ENCODE assay signal across 23 cellular contexts in genomic region chr15:101368868-101369642, GRCh38.
DNase-seq lines count a peak whose midpoint lies in the region; ATAC-seq and TF ChIP-seq lines count a peak whose summit lies in the region.
"Had no signal": no experiment of that assay in that cellular context is flagged by ENCODE, and none has a peak within 500 bp of the region (broad histone marks: within the 10 kb centered on the region; RNA-seq: fewer than 3 reads in every experiment).

No MANE protein-coding gene starts in this region.

- CTCF ChIA-PET in HEK293 (lab: Yijun Ruan, JAX) = no interaction called here

- TF ChIP-seq CTCF in HEK293 (tag by site-specific recombination; IDR thresholded peaks at IDR 0.05) (no peak), heart right ventricle (IDR thresholded peaks at IDR 0.05) (peak in 2 of 9 donors; percentile 16 to 27), psoas muscle (IDR thresholded peaks at IDR 0.05) (no peak)

- 68% methylated on average over 15 of the region's 15 CpGs for WGBS in heart right ventricle, 2 donors
- 42 to 45% (median 42%) methylated on average over 15 of the region's 15 CpGs for WGBS in psoas muscle, 3 donors

- H3K9me3 ChIP-seq in HEK293 (ENCODE audit: control insufficient read depth, insufficient read depth, low read depth, low read length) (no peaks in the 10 kb centered on the region), heart right ventricle (peaks cover 0 to 14% (median 4%) of the 10 kb centered on the region in 11 donors), psoas muscle (no peaks in the 10 kb centered on the region)
- H3K9me3 ChIP-seq: BLaER1 had no signal

- peaks cover 6 to 42% of the 10 kb centered on the region in 2 experiments for H3K36me3 ChIP-seq in HEK293 (ENCODE audit: control insufficient read depth in 2 of 2, insufficient read depth in 1 of 2, low read length in 2 of 2)
- peaks cover 0 to 20% (median 0%) of the 10 kb centered on the region in 9 donors for H3K36me3 ChIP-seq in heart right ventricle
- peaks cover 0 to 36% of the 10 kb centered on the region in 2 donors for H3K36me3 ChIP-seq in psoas muscle (ENCODE audit: insufficient read depth in 1 of 2, low read depth in 1 of 2)
- H3K36me3 ChIP-seq: BLaER1 had no signal

- intact Hi-C loops in heart right ventricle (cut with DNase I) = loop anchor here in 4 of 10 donors (1.0 to 10.0 kb wide), 4 partner anchors 74 to 136 kb away; partner anchors contain the start of genes PCSK6 (in 1 of the 4) and SNRPA1 (in 1 of the 4)
- intact Hi-C loops in psoas muscle (cut with DNase I) = loop anchor here in 1 of 2 donors (5.0 to 10.0 kb wide), 2 partner anchors 58 to 64 kb away; no protein-coding TSS in a partner anchor

- H3K4me3 ChIP-seq in HEK293 (ENCODE audit: low read depth, low read length) (no peak overlapping the region), heart right ventricle (peak overlapping the region in 5 of 10 donors; percentile 18 to 28 (median 24)), psoas muscle (no peak overlapping the region)
- H3K4me3 ChIP-seq: BLaER1, GM12878, K562 had no signal

- H3K4me1 ChIP-seq in HEK293 (ENCODE audit: control insufficient read depth, insufficient read depth, low read length) = peaks cover 22% of the 10 kb centered on the region
- peaks cover 0 to 24% (median 5%) of the 10 kb centered on the region in 9 donors for H3K4me1 ChIP-seq in heart right ventricle
- no peaks in the 10 kb centered on the region for H3K4me1 ChIP-seq in psoas muscle

- POLR2A ChIA-PET in HEK293 (lab: Yijun Ruan, JAX) = no interaction called here

- no peak overlapping the region for H3K27ac ChIP-seq in HEK293 (ENCODE audit: extremely low read depth, low read depth, low read length)
- H3K27ac ChIP-seq in heart right ventricle = peak overlapping the region; percentile 42 to 89 (median 80)
- no peak overlapping the region for H3K27ac ChIP-seq in psoas muscle
- H3K27ac ChIP-seq: BLaER1 had no signal

- ATAC-seq in heart right ventricle (peak; percentile 63 to 93 (median 86)), psoas muscle (peak; percentile 59 to 76 (median 69)), GM19463 (IDR thresholded peaks at IDR 0.05; ENCODE audit: unreplicated experiment) (no peak)
- ATAC-seq: GM12878, K562, PC-3 had no signal

- H3K27me3 ChIP-seq in heart right ventricle (no peaks in the 10 kb centered on the region), psoas muscle (ENCODE audit: insufficient read depth in 3 of 3, low read length in 2 of 3) (no peaks in the 10 kb centered on the region)
- H3K27me3 ChIP-seq: BLaER1 had no signal

- DNase-seq in heart right ventricle (peak; percentile 40 to 53), islet precursor cell (peak; percentile 38), psoas muscle (peak in 1 of 2 donors; percentile 55), iPS-NIHi11 (ENCODE audit: low spot score) (no peak), SIG-M5 treated with dmso at 0.1 percent for 504 hours (lab: John Stamatoyannopoulos, UW; ENCODE audit: unreplicated experiment) (no peak), GDM1 (lab: John Stamatoyannopoulos, UW) (no peak)
- DNase-seq: 8988T; CD4-positive, alpha-beta T cell; COR-L47; Kasumi-1; NCI-H1436 treated with DMSO at 0.1 percent for 48 hours; NCI-H187 treated with DMSO at 0.1 percent for 48 hours; NCI-H2107; NCI-H446; NCI-H524 treated with DMSO at 0.1 percent for 48 hours; NK-92 treated with Interleukin-12 subunit alpha and Interleukin-12 subunit beta, amount 100 ng/mL, for 24 hours; PC-3; SHP77 had no signal

TF ChIP-seq in HEK293, 187 proteins besides CTCF, POLR2A, EP300 and RAD21:
- TF ChIP-seq ZNF394 (tag by site-specific recombination; IDR thresholded peaks at IDR 0.05; ENCODE audit: borderline replicate concordance) (no peak), ZNF571 (tag by site-specific recombination; IDR thresholded peaks at IDR 0.05) (no peak), ZIC2 (tag by site-specific recombination; IDR thresholded peaks at IDR 0.05) (peak; percentile 69), ZNF239 (tag by site-specific recombination; IDR thresholded peaks at IDR 0.05) (no peak), ZNF223 (tag by site-specific recombination; IDR thresholded peaks at IDR 0.05) (no peak)

Comparison
In these comparisons a context has a peak if more than half of its experiments do, and no peak if none do; other contexts are left out.
1. H3K27ac ChIP-seq: peak in heart right ventricle (10 of 10); none in HEK293 (single experiment) and psoas muscle (single experiment).
2. DNase-seq: peak in heart right ventricle (2 of 2) and islet precursor cell (single experiment); none in iPS-NIHi11 (single experiment), SIG-M5 treated with dmso at 0.1 percent for 504 hours (single experiment) and GDM1 (single experiment).